Comparison of ENCODE assay signal across 18 cellular contexts in the genomic region with DNA sequence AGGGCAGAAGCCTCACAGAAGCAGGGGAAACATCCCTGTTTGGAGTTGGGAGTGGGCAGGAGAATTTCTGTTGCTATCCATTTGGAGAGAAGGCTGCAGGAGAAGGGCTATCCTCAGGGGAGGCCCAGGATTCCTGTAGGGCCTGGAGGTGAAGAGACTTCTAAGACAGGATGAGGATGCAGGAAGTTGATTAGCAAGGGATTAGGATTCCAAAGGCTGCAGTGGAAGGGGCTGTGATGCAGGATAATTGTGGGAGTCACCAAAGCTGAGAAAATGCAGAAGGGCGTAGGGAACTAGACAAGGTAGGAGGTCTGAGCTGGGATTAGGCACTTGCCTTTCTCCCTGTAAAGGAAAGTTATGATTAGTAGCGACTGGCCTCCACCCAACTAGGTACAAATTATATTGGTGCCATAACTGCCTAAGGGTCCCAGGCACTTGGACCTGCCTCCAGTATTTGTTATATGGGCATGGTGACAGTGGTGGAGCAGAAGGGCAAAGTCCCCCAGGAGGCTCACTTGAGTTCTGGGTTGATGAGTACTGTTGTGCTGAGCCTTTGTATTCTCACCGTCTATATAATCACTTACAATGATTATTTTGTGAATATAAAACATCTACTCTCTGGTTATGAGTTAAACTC.
DNase-seq lines count a peak whose midpoint lies in the region; ATAC-seq and TF ChIP-seq lines count a peak whose summit lies in the region.
"Had no signal": no experiment of that assay in that cellular context is flagged by ENCODE, and none has a peak within 500 bp of the region (broad histone marks: within the 10 kb centered on the region; RNA-seq: fewer than 3 reads in every experiment).

No MANE protein-coding gene starts in this region.

- H3K4me1 ChIP-seq in OCI-LY3 (ENCODE audit: low read length) (peaks cover 52% of the 10 kb centered on the region), transverse colon (peaks cover 0 to 31% (median 18%) of the 10 kb centered on the region in 4 donors)

- H2AFZ ChIP-seq in OCI-LY3 (ENCODE audit: low read depth, low read length), result peak overlapping the region; percentile 87
- H2AFZ ChIP-seq: PC-9 had no signal

- H3K27me3 ChIP-seq in OCI-LY3 (ENCODE audit: low read depth, low read length) (no peaks in the 10 kb centered on the region), dorsolateral prefrontal cortex (no peaks in the 10 kb centered on the region), transverse colon (no peaks in the 10 kb centered on the region)

- no peaks in the 10 kb centered on the region for H3K36me3 Mint-ChIP-seq in osteocyte (ENCODE audit: unreplicated experiment)
- H3K36me3 Mint-ChIP-seq: activated CD4-positive, alpha-beta memory T cell treated with anti-CD3 and anti-CD28 coated beads for 36 hours; activated naive CD4-positive, alpha-beta T cell treated with anti-CD3 and anti-CD28 coated beads, Interleukin-2, amount 50 U/mL, for 72 hours; mesothelial cell of epicardium had no signal

- no peaks in the 10 kb centered on the region for H3K27me3 Mint-ChIP-seq in osteocyte (ENCODE audit: unreplicated experiment)
- H3K27me3 Mint-ChIP-seq: activated CD4-positive, alpha-beta memory T cell treated with anti-CD3 and anti-CD28 coated beads for 36 hours; activated T-cell treated with anti-CD3 and anti-CD28 coated beads, Interleukin-2, amount 50 U/mL, for 24 hours had no signal

- H3K9ac ChIP-seq in OCI-LY3 (ENCODE audit: low read length), result peak overlapping the region; percentile 63

- TF ChIP-seq EP300 in transverse colon (IDR thresholded peaks at IDR 0.05; ENCODE audit: low read depth), result no peak

- H3K36me3 ChIP-seq in OCI-LY3 (replicated peaks; ENCODE audit: low read depth, low read length) (no peaks in the 10 kb centered on the region), transverse colon (no peaks in the 10 kb centered on the region)

- no peaks in the 10 kb centered on the region for H4K20me1 ChIP-seq in OCI-LY3 (ENCODE audit: insufficient read depth, low read length)

- H3K9me3 Mint-ChIP-seq in osteocyte (ENCODE audit: unreplicated experiment), result no peaks in the 10 kb centered on the region
- H3K9me3 Mint-ChIP-seq: activated CD4-positive, alpha-beta memory T cell treated with anti-CD3 and anti-CD28 coated beads for 36 hours; activated naive CD4-positive, alpha-beta T cell treated with anti-CD3 and anti-CD28 coated beads, Interleukin-2, amount 50 U/mL, for 72 hours; activated T-cell treated with anti-CD3 and anti-CD28 coated beads, Interleukin-2, amount 50 U/mL, for 24 hours; central memory CD8-positive, alpha-beta T cell; mesothelial cell of epicardium had no signal

- peak overlapping the region; percentile 97 for H3K27ac ChIP-seq in OCI-LY3 (ENCODE audit: low read length)
- H3K27ac ChIP-seq in dorsolateral prefrontal cortex, result peak overlapping the region in 44 of 59 donors; percentile 4 to 75 (median 50)
- peak overlapping the region; percentile 35 to 73 (median 66) for H3K27ac ChIP-seq in transverse colon
- H3K27ac ChIP-seq: PC-9 had no signal

- WGBS in transverse colon (ENCODE audit: low coverage in 1 of 2), 2 donors, result 55 to 66% methylated on average over 2 to 3 of the region's 3 CpGs

- in situ Hi-C loops in transverse colon (cut with MboI; ENCODE audit: low pct_ligation_motif_present in 1 of 4, low pct_unique_long_range_greater_than_20kb in 1 of 4, low sequenced_read_pairs in 3 of 4), result no loop called here

- intact Hi-C loops in dorsolateral prefrontal cortex (cut with DNase I) (no loop called here), left colon (cut with DNase I, micrococcal nuclease) (no loop called here), transverse colon (cut with DNase I; ENCODE audit: low total_unique reads) (no loop called here)

- peak; percentile 98 for ATAC-seq in left colon
- ATAC-seq: activated naive CD4-positive, alpha-beta T cell treated with anti-CD3 and anti-CD28 coated beads, Interleukin-2, amount 50 U/mL, for 72 hours; SK-N-SH treated with all-trans-retinoic acid at 6 μM for 48 hours had no signal

- peak overlapping the region; percentile 88 for H3K4me2 ChIP-seq in OCI-LY3 (ENCODE audit: low read length)
- H3K4me2 ChIP-seq: PC-9 had no signal

- no peaks in the 10 kb centered on the region for H3K4me1 Mint-ChIP-seq in osteocyte (ENCODE audit: unreplicated experiment)
- H3K4me1 Mint-ChIP-seq: central memory CD8-positive, alpha-beta T cell; mesothelial cell of epicardium had no signal

- TF ChIP-seq POLR2A in transverse colon (IDR thresholded peaks at IDR 0.05) (no peak), erythroblast (IDR thresholded peaks at IDR 0.05; ENCODE audit: low read length) (no peak)

- DNase-seq in dorsolateral prefrontal cortex (no peak), left colon (peak; percentile 42 to 51), transverse colon (peak; percentile 62), osteocyte (ENCODE audit: extremely low spot score, unreplicated experiment) (no peak), erythroblast (lab: John Stamatoyannopoulos, UW) (no peak)
- no peak for DNase-seq in activated effector memory CD4-positive, alpha-beta T cell treated with Interleukin-2 at 50 U/mL for 16 hours
- DNase-seq: activated CD4-positive, alpha-beta memory T cell treated with anti-CD3 and anti-CD28 coated beads for 36 hours; activated T-cell treated with anti-CD3 and anti-CD28 coated beads, Interleukin-2, amount 50 U/mL, for 24 hours; GF-D8; NCI-H2029; NCI-H526; PC-9 had no signal

- peak overlapping the region; percentile 63 for H3K4me3 ChIP-seq in OCI-LY3 (ENCODE audit: low read length)
- peak overlapping the region in 3 of 59 donors; percentile 3 to 37 (median 10) for H3K4me3 ChIP-seq in dorsolateral prefrontal cortex
- H3K4me3 ChIP-seq in transverse colon, result no peak overlapping the region
- H3K4me3 ChIP-seq: PC-9, skin epidermis had no signal

- no peak overlapping the region for H3K4me3 Mint-ChIP-seq in osteocyte (ENCODE audit: unreplicated experiment)
- H3K4me3 Mint-ChIP-seq: activated CD4-positive, alpha-beta memory T cell treated with anti-CD3 and anti-CD28 coated beads for 36 hours; activated T-cell treated with anti-CD3 and anti-CD28 coated beads, Interleukin-2, amount 50 U/mL, for 24 hours; central memory CD8-positive, alpha-beta T cell; mesothelial cell of epicardium had no signal

- no peaks in the 10 kb centered on the region for H3K79me2 ChIP-seq in OCI-LY3 (ENCODE audit: low read length)

- no peak overlapping the region for H3K27ac Mint-ChIP-seq in osteocyte (ENCODE audit: unreplicated experiment)
- H3K27ac Mint-ChIP-seq: activated CD4-positive, alpha-beta memory T cell treated with anti-CD3 and anti-CD28 coated beads for 36 hours; activated naive CD4-positive, alpha-beta T cell treated with anti-CD3 and anti-CD28 coated beads, Interleukin-2, amount 50 U/mL, for 72 hours; activated T-cell treated with anti-CD3 and anti-CD28 coated beads, Interleukin-2, amount 50 U/mL, for 24 hours; mesothelial cell of epicardium had no signal

- H3K9me3 ChIP-seq in OCI-LY3 (ENCODE audit: insufficient read depth, low read length) (no peaks in the 10 kb centered on the region), transverse colon (no peaks in the 10 kb centered on the region)

- TF ChIP-seq CTCF in OCI-LY3 (IDR thresholded peaks at IDR 0.05; ENCODE audit: low read depth, low read length) (no peak), dorsolateral prefrontal cortex (IDR thresholded peaks at IDR 0.05 in 54 of 56, conservative IDR thresholded peaks at IDR 0.05 in 2 of 56; ENCODE audit: low read depth in 1 of 56, partially characterized antibody in 56 of 56) (no peak), transverse colon (IDR thresholded peaks at IDR 0.05) (no peak), osteocyte (IDR thresholded peaks at IDR 0.05) (no peak)

Comparison
In these comparisons a context has a peak if more than half of its experiments do, and no peak if none do; other contexts are left out.
1. DNase-seq: peak in left colon (2 of 2) and transverse colon (single experiment); none in dorsolateral prefrontal cortex (0 of 10), osteocyte (single experiment), activated effector memory CD4-positive, alpha-beta T cell treated with Interleukin-2 at 50 U/mL for 16 hours (single experiment) and erythroblast (0 of 2).
2. Peak in every context shown above with its lines, with median percentiles within 50 percentile points of each other: H3K27ac ChIP-seq.